ENCODE assay signal across 1 cellular context in genomic region chr3:193179623-193180022, GRCh38.
A peak's percentile ranks its signal among the peaks of the same experiment; 100 is the strongest.
TF ChIP-seq lines count a peak whose summit lies in the region.

No MANE protein-coding gene starts in this region.

TF ChIP-seq in HepG2, 621 proteins besides CTCF, POLR2A, EP300 and RAD21:
- peak; percentile 60; the same call in 1 of the 2 replicates for TF ChIP-seq ZNF281 (CRISPR knock-in tag; IDR thresholded peaks at IDR 0.05; ENCODE audit: borderline replicate concordance)
